7 cellular contexts compared by ENCODE assay signal in the genomic region with DNA sequence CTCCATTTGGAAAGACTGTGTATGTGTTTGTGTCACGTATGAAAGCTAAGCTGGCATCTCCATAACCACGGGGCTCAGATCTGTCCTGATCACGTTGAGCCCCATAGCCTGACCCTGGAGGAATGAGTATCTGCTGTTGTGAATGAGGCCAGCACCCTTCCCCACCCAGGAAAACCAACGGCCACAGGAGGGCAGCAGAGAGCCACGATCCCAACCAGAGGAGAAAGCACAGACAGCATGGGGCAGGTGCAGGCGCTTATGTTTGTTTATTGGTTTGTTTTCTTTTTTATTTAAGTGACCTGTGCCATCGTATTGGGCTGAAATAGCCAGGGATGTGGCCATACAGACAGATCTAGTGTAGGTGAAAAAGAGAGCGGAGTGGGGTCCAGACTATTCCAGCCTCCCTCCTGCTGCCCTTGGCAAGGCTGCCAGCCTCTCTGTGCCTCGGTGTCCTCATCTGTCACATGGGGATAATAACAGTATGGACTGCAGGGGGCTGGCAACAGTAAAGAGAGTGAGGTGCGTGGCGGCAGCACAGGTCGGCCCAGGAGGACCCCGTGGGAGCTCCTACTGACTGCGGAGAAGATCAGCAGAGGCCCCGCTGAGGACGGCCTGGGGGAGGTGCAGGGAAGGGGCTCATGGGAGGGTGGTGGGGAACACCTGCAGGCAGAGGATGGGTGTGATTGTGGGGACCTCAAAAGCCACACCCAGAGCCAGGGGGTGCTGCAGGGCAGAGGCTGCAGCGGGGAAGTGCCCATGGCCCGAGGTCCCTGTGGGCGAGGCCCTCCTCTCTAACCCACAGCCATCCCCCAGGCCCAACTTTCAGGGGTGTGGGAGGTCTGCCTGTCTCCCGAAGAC. TPM values are rescaled to one million over a fixed set of nuclear protein-coding genes. Genes with fewer than 3 reads are reported as not detected.
DNase-seq lines count a peak whose midpoint lies in the region; ATAC-seq, FAIRE-seq and TF ChIP-seq lines count a peak whose summit lies in the region.

No MANE protein-coding gene starts in this region.

- 43 to 53% (median 49%) methylated on average over 17 to 20 of the region's 20 CpGs for WGBS in adrenal gland, 4 donors
- WGBS in right cardiac atrium = 56% methylated on average over 20 of the region's 20 CpGs

- TF ChIP-seq POLR2A in GM12892 (IDR thresholded peaks at IDR 0.05; ENCODE audit: low read depth, low read length) = no peak
- no peak for TF ChIP-seq POLR2A in adrenal gland (IDR thresholded peaks at IDR 0.05)
- TF ChIP-seq POLR2A in gastrocnemius medialis (IDR thresholded peaks at IDR 0.05) = no peak

- peak; percentile 72 for DNase-seq in GM12892 (ENCODE audit: insufficient read length)
- DNase-seq in NCI-H146 (lab: John Stamatoyannopoulos, UW) = peak; percentile 64
- peak; percentile 81 to 94 (median 85) for DNase-seq in adrenal gland
- DNase-seq in right cardiac atrium = peak; percentile 80 to 93 (median 93)
- peak; percentile 57 to 74 for DNase-seq in gastrocnemius medialis

- peak overlapping the region; percentile 80 for H3K4me3 Mint-ChIP-seq in T-helper 1 cell treated with Interleukin-12 subunit alpha and Interleukin-12 subunit beta and Interleukin-4 antibody, amounts not matched to agents 30 μg/mL and 1 μg/mL, for 36 hours

- no peaks in the 10 kb centered on the region for H3K36me3 ChIP-seq in adrenal gland (replicated peaks in 1 of 2)
- no peaks in the 10 kb centered on the region for H3K36me3 ChIP-seq in gastrocnemius medialis

- H3K4me1 ChIP-seq in adrenal gland (replicated peaks in 1 of 2) = no peaks in the 10 kb centered on the region
- no peaks in the 10 kb centered on the region for H3K4me1 ChIP-seq in right cardiac atrium (ENCODE audit: control insufficient read depth, insufficient read depth, low read length)
- no peaks in the 10 kb centered on the region for H3K4me1 ChIP-seq in gastrocnemius medialis

- H3K27ac ChIP-seq in adrenal gland (no peak overlapping the region), right cardiac atrium (ENCODE audit: low read length) (no peak overlapping the region), gastrocnemius medialis (peak overlapping the region in 3 of 4 donors; percentile 70 to 72 (median 72))

- ATAC-seq in HG02763 (IDR thresholded peaks at IDR 0.05; ENCODE audit: unreplicated experiment) (peak; percentile 74), right cardiac atrium (peak; percentile 87 to 88), gastrocnemius medialis (peak; percentile 93 to 95)

- peak; percentile 93 for FAIRE-seq in GM12892 (lab: Jason Lieb, UNC)

- TF ChIP-seq CTCF in adrenal gland (IDR thresholded peaks at IDR 0.05) = peak; percentile 83 to 90 (median 86)
- TF ChIP-seq CTCF in gastrocnemius medialis (IDR thresholded peaks at IDR 0.05 in 4 of 5, conservative IDR thresholded peaks at IDR 0.05 in 1 of 5) = peak; percentile 60 to 91 (median 81)

- H3K27me3 ChIP-seq in adrenal gland = peaks cover 3% of the 10 kb centered on the region
- no peaks in the 10 kb centered on the region for H3K27me3 ChIP-seq in right cardiac atrium (ENCODE audit: control insufficient read depth, insufficient read depth)
- peaks cover 0 to 4% (median 3%) of the 10 kb centered on the region in 3 donors for H3K27me3 ChIP-seq in gastrocnemius medialis

- in situ Hi-C loops in gastrocnemius medialis (cut with MboI; ENCODE audit: low sequenced_read_pairs in 4 of 4) = loop anchor here in 1 of 4 donors (10.0 kb wide), 1 partner anchor 375 kb away; no protein-coding TSS in a partner anchor

- peaks cover 5% of the 10 kb centered on the region for H3K9me3 Mint-ChIP-seq in T-helper 1 cell treated with Interleukin-12 subunit alpha and Interleukin-12 subunit beta and Interleukin-4 antibody, amounts not matched to agents 30 μg/mL and 1 μg/mL, for 36 hours

- H3K9me3 ChIP-seq in adrenal gland (replicated peaks in 1 of 3) = no peaks in the 10 kb centered on the region
- H3K9me3 ChIP-seq in right cardiac atrium (ENCODE audit: control insufficient read depth, low read length) = no peaks in the 10 kb centered on the region
- H3K9me3 ChIP-seq in gastrocnemius medialis = no peaks in the 10 kb centered on the region

- H3K27me3 Mint-ChIP-seq in T-helper 1 cell treated with Interleukin-12 subunit alpha and Interleukin-12 subunit beta and Interleukin-4 antibody, amounts not matched to agents 30 μg/mL and 1 μg/mL, for 36 hours (ENCODE audit: low read depth) = peaks cover 14% of the 10 kb centered on the region

- H3K4me1 Mint-ChIP-seq in T-helper 1 cell treated with Interleukin-12 subunit alpha and Interleukin-12 subunit beta and Interleukin-4 antibody, amounts not matched to agents 30 μg/mL and 1 μg/mL, for 36 hours (ENCODE audit: low read depth) = peaks cover 18% of the 10 kb centered on the region

- intact Hi-C loops in adrenal gland (cut with DNase I) (loop anchor here in 1 of 2 donors (10.0 kb wide), 2 partner anchors 285 to 375 kb away; no protein-coding TSS in a partner anchor), right cardiac atrium (cut with DNase I) (loop anchor here in 3 of 4 donors (10.0 kb wide), 2 partner anchors 285 to 375 kb away; no protein-coding TSS in a partner anchor), gastrocnemius medialis (cut with DNase I; ENCODE audit: low total_unique reads) (loop anchor here (10.0 kb wide), 2 partner anchors 295 to 375 kb away; partner anchors contain the start of gene ZFP62)

- no peak overlapping the region for H3K4me3 ChIP-seq in adrenal gland
- H3K4me3 ChIP-seq in right cardiac atrium (ENCODE audit: low read length) = no peak overlapping the region
- no peak overlapping the region for H3K4me3 ChIP-seq in gastrocnemius medialis

- H3K36me3 Mint-ChIP-seq in T-helper 1 cell treated with Interleukin-12 subunit alpha and Interleukin-12 subunit beta and Interleukin-4 antibody, amounts not matched to agents 30 μg/mL and 1 μg/mL, for 36 hours (ENCODE audit: low read depth) = peaks cover 3% of the 10 kb centered on the region

- peak overlapping the region; percentile 97 for H3K27ac Mint-ChIP-seq in T-helper 1 cell treated with Interleukin-12 subunit alpha and Interleukin-12 subunit beta and Interleukin-4 antibody, amounts not matched to agents 30 μg/mL and 1 μg/mL, for 36 hours

RNA-seq across cellular contexts. Expression of gene OR2V2, which starts 12.1 kb away (rescaled TPM):
- polyA plus RNA-seq in GM12892 (2012; ENCODE audit: missing spikeins) = not detected
- not detected for total RNA-seq in adrenal gland
- not detected for polyA plus RNA-seq in adrenal gland
- total RNA-seq in right cardiac atrium = not detected
- polyA plus RNA-seq in right cardiac atrium = not detected
- not detected for total RNA-seq in gastrocnemius medialis

RNA-seq across cellular contexts. Expression of gene OR2V1, which starts 28.5 kb away (rescaled TPM):
- polyA plus RNA-seq in GM12892 (2012; ENCODE audit: missing spikeins) = not detected
- total RNA-seq in adrenal gland (not detected), right cardiac atrium (not detected), gastrocnemius medialis (not detected)
- polyA plus RNA-seq in adrenal gland (not detected), right cardiac atrium (not detected)

RNA-seq across cellular contexts. Expression of gene TRIM7, which starts 45.5 kb away (rescaled TPM):
- 0.70 TPM for polyA plus RNA-seq in GM12892 (2012; ENCODE audit: missing spikeins)
- total RNA-seq in adrenal gland = 1 to 10 TPM in 7 of 8 donors, under 1 TPM in 1; 0.78 to 6.3 (median 4.4) TPM
- polyA plus RNA-seq in adrenal gland = 1 to 10 TPM; 2.1 to 5.3 (median 3.4) TPM
- total RNA-seq in right cardiac atrium = 10 to 100 TPM in 1 of 4 donors, 1 to 10 TPM in 3; 3.8 to 13.1 (median 5.3) TPM
- 4.4 TPM for polyA plus RNA-seq in right cardiac atrium
- total RNA-seq in gastrocnemius medialis = 10 to 100 TPM; 27.9 to 58.4 (median 47.1) TPM

Comparison
In these comparisons a context has a peak if more than half of its experiments do, and no peak if none do; other contexts are left out.
1. H3K27ac ChIP-seq: peak in gastrocnemius medialis (3 of 4); none in adrenal gland (0 of 5) and right cardiac atrium (single experiment).
2. Peak in every context shown above with its lines, with median percentiles within 50 percentile points of each other: DNase-seq and ATAC-seq.